Comparison of ENCODE assay signal across 1 cellular context in the genomic region with DNA sequence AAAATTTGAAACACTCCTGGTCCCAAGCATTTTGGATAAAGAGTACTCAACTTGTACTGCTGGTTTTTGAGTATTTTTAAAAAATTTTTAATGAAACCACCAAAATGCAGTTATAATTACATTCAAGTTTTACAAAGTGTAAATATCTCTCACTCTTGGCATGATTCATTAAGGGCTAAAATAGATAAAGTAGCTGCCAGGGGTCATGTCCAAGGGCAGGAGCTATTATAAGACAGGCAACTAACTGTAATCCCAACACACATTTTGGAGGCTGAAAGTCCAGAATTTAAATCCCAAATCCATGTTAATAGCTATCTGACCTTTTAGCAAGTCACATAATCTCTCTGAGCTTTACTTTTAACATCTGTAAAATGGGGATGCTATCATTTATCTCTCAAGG.
TF ChIP-seq lines count a peak whose summit lies in the region.

No MANE protein-coding gene starts in this region.

TF ChIP-seq in GM12878, 131 proteins besides CTCF, POLR2A, EP300 and RAD21 (continued from another document):
- TF ChIP-seq ATF3 (IDR thresholded peaks at IDR 0.05; ENCODE audit: borderline replicate concordance, extremely low read depth, low read depth, low read length) (no peak), NFIC (IDR thresholded peaks at IDR 0.05; ENCODE audit: low read depth, low read length) (no peak)
